Comparison of ENCODE assay signal across 1 cellular context in genomic region chr3:119243058-119243529, GRCh38. TPM values are rescaled to one million over a fixed set of nuclear protein-coding genes. Genes with fewer than 3 reads are reported as not detected.
"Had no signal": no experiment of that assay in that cellular context is flagged by ENCODE, and none has a peak within 500 bp of the region (broad histone marks: within the 10 kb centered on the region; RNA-seq: fewer than 3 reads in every experiment).

No MANE protein-coding gene starts in this region.

RNA-seq across cellular contexts. Expression of gene ARHGAP31, which starts 51.1 kb away (rescaled TPM):
- polyA plus RNA-seq: neural cell had no signal
